ENCODE assay signal across 25 cellular contexts in genomic region chr10:21212912-21213311, GRCh38.
"Had no signal": no experiment of that assay in that cellular context is flagged by ENCODE, and none has a peak within 500 bp of the region (broad histone marks: within the 10 kb centered on the region; RNA-seq: fewer than 3 reads in every experiment).

No MANE protein-coding gene starts in this region.

- H3K27ac ChIP-seq: coronary artery, esophagus muscularis mucosa, foreskin keratinocyte, gastroesophageal sphincter, heart left ventricle, ovary, psoas muscle, sigmoid colon, suprapubic skin, transverse colon, upper lobe of right lung, uterus had no signal

- H3K4me1 ChIP-seq: esophagus muscularis mucosa, foreskin keratinocyte, gastroesophageal sphincter, left lung, psoas muscle, sigmoid colon, suprapubic skin, transverse colon, upper lobe of right lung, uterus had no signal

- H3K9me3 ChIP-seq: ovary, sigmoid colon, suprapubic skin, transverse colon, upper lobe of right lung, uterus had no signal

- H3K4me3 Mint-ChIP-seq: naive thymus-derived CD8-positive, alpha-beta T cell; neural crest cell; stimulated activated naive CD8-positive, alpha-beta T cell treated with anti-CD3 and anti-CD28 coated beads, Interleukin-15, amount 100 ng/mL, for 72 hours had no signal

- H3K4me1 Mint-ChIP-seq: naive thymus-derived CD8-positive, alpha-beta T cell; stimulated activated naive CD8-positive, alpha-beta T cell treated with anti-CD3 and anti-CD28 coated beads, Interleukin-15, amount 100 ng/mL, for 72 hours had no signal

- H3K27ac Mint-ChIP-seq: naive thymus-derived CD8-positive, alpha-beta T cell had no signal

- H3K27me3 ChIP-seq: esophagus muscularis mucosa, foreskin keratinocyte, gastroesophageal sphincter, heart left ventricle, left lung, ovary, sigmoid colon, suprapubic skin, transverse colon, upper lobe of right lung, uterus had no signal

- DNase-seq: dermis blood vessel endothelial cell; effector memory CD4-positive, alpha-beta T cell; foreskin keratinocyte; heart left ventricle; hippocampal formation; left cardiac atrium; left lung; naive thymus-derived CD8-positive, alpha-beta T cell; nucleus accumbens; ovary; psoas muscle; right cardiac atrium; sigmoid colon; stimulated activated CD4-positive, alpha-beta T cell treated with anti-CD3 and anti-CD28 coated beads, Interleukin-15, amount 100 ng/mL, for 24 hours; stimulated activated CD4-positive, alpha-beta T cell treated with anti-CD3 and anti-CD28 coated beads, Interleukin-2, amount 100 ng/mL, for 48 hours; stimulated activated naive CD4-positive, alpha-beta T cell; stimulated activated naive CD8-positive, alpha-beta T cell treated with anti-CD3 and anti-CD28 coated beads, Interleukin-15, amount 100 ng/mL, for 72 hours; transverse colon; upper lobe of right lung; uterus had no signal

- H3K4me3 ChIP-seq: coronary artery, esophagus muscularis mucosa, gastroesophageal sphincter, heart left ventricle, left lung, ovary, psoas muscle, sigmoid colon, suprapubic skin, transverse colon, upper lobe of right lung, uterus had no signal

- H3K36me3 ChIP-seq: esophagus muscularis mucosa, gastroesophageal sphincter, heart left ventricle, left lung, ovary, sigmoid colon, suprapubic skin, transverse colon, upper lobe of right lung, uterus had no signal

- ATAC-seq: foreskin keratinocyte; gastroesophageal sphincter; heart left ventricle; left lung; naive thymus-derived CD8-positive, alpha-beta T cell; psoas muscle; right cardiac atrium; stimulated activated naive CD8-positive, alpha-beta T cell treated with anti-CD3 and anti-CD28 coated beads, Interleukin-15, amount 100 ng/mL, for 72 hours had no signal
